In genomic region chr10:44725404-44725803, GRCh38 we compare ENCODE assay signal across 8 cellular contexts.
DNase-seq lines count a peak whose midpoint lies in the region; ATAC-seq, FAIRE-seq and TF ChIP-seq lines count a peak whose summit lies in the region.

No MANE protein-coding gene starts in this region.

- H3K4me3 ChIP-seq in fibroblast of mammary gland (ENCODE audit: control insufficient read depth, low read depth, low read length): no peak overlapping the region

- no peaks in the 10 kb centered on the region for H3K4me1 Mint-ChIP-seq in effector memory CD8-positive, alpha-beta T cell (ENCODE audit: low read depth in 2 of 2)

- in situ Hi-C loops in KBM-7 (cut with MboI; ENCODE audit: low pct_unique_long_range_greater_than_20kb, low sequenced_read_pairs): no loop called here

- no peak for TF ChIP-seq CTCF in fibroblast of mammary gland (conservative IDR thresholded peaks at IDR 0.05; ENCODE audit: control insufficient read depth, insufficient read depth, low read depth, low read length)

- FAIRE-seq in GM12891 (lab: Jason Lieb, UNC): no peak

- peaks cover 0 to 3% of the 10 kb centered on the region in 2 donors for H3K9me3 Mint-ChIP-seq in effector memory CD8-positive, alpha-beta T cell

- peak; percentile 51 for ATAC-seq in GM21737 (IDR thresholded peaks at IDR 0.05; ENCODE audit: unreplicated experiment)
- no peak for ATAC-seq in effector memory CD8-positive, alpha-beta T cell (replicated peaks)

- no peak for DNase-seq in GM12891 (ENCODE audit: insufficient read length, low spot score)
- DNase-seq in KBM-7: peak; percentile 86
- peak; percentile 21 for DNase-seq in fibroblast of mammary gland (ENCODE audit: low read depth)
- no peak for DNase-seq in germinal center (ENCODE audit: low spot score)
- DNase-seq in stimulated activated naive CD4-positive, alpha-beta T cell (lab: John Stamatoyannopoulos, UW): no peak
- DNase-seq in stimulated activated CD4-positive, alpha-beta T cell treated with anti-CD3 and anti-CD28 coated beads, Interleukin-4, amount 100 ng/mL, for 1 hour: no peak
- DNase-seq in effector memory CD8-positive, alpha-beta T cell: no peak

- no peak for TF ChIP-seq POLR2A in GM12891 (IDR thresholded peaks at IDR 0.05; ENCODE audit: low read depth, low read length)

- H3K4me3 Mint-ChIP-seq in effector memory CD8-positive, alpha-beta T cell: no peak overlapping the region

- no peak overlapping the region for H3K27ac Mint-ChIP-seq in effector memory CD8-positive, alpha-beta T cell

- H3K27me3 Mint-ChIP-seq in effector memory CD8-positive, alpha-beta T cell: peaks cover 0 to 6% of the 10 kb centered on the region in 2 donors

- H3K36me3 Mint-ChIP-seq in effector memory CD8-positive, alpha-beta T cell (ENCODE audit: insufficient read depth): no peaks in the 10 kb centered on the region

TF ChIP-seq in GM12891, 5 proteins besides CTCF, POLR2A, EP300 and RAD21:
- TF ChIP-seq POLR2AphosphoS5 (IDR thresholded peaks at IDR 0.05; ENCODE audit: low read depth, low read length) (no peak), SPI1 (IDR thresholded peaks at IDR 0.05; ENCODE audit: low read depth, low read length) (peak; percentile 64), TAF1 (IDR thresholded peaks at IDR 0.05; ENCODE audit: low read depth, low read length) (no peak), PAX5 (IDR thresholded peaks at IDR 0.05; ENCODE audit: insufficient read depth, low read length, severe bottlenecking) (no peak)
TF ChIP-seq in GM12891: peak in this region for 1.

Comparison
In these comparisons a context has a peak if more than half of its experiments do, and no peak if none do; other contexts are left out.
1. DNase-seq: peak in KBM-7 (single experiment) and fibroblast of mammary gland (single experiment); none in GM12891 (single experiment), germinal center (single experiment), stimulated activated naive CD4-positive, alpha-beta T cell (0 of 6), stimulated activated CD4-positive, alpha-beta T cell treated with anti-CD3 and anti-CD28 coated beads, Interleukin-4, amount 100 ng/mL, for 1 hour (single experiment) and effector memory CD8-positive, alpha-beta T cell (0 of 3).